Comparison of ENCODE assay signal across 1 cellular context in genomic region chr15:90529008-90529368, GRCh38.
TF ChIP-seq lines count a peak whose summit lies in the region.

No MANE protein-coding gene starts in this region.

TF ChIP-seq in GM23338, 12 proteins besides CTCF, POLR2A, EP300 and RAD21 (continued from another document):
- no peak for TF ChIP-seq POLR2AphosphoS5 (IDR thresholded peaks at IDR 0.05; ENCODE audit: low read depth)
- TF ChIP-seq CREB1 (CRISPR knock-in tag; IDR thresholded peaks at IDR 0.05; ENCODE audit: low read depth), result no peak
- no peak for TF ChIP-seq JUNB (IDR thresholded peaks at IDR 0.05; ENCODE audit: unreplicated experiment)
- no peak for TF ChIP-seq EZH2 (IDR thresholded peaks at IDR 0.05; ENCODE audit: low read depth, unreplicated experiment)
- TF ChIP-seq NANOG (IDR thresholded peaks at IDR 0.05; ENCODE audit: borderline replicate concordance), result no peak
- no peak for TF ChIP-seq ETS1 (IDR thresholded peaks at IDR 0.05)
- no peak for TF ChIP-seq ZNF114 (CRISPR knock-in tag; IDR thresholded peaks at IDR 0.05)
- no peak for TF ChIP-seq ZNF331 (CRISPR knock-in tag; IDR thresholded peaks at IDR 0.05; ENCODE audit: low read depth)
